8 cellular contexts compared by ENCODE assay signal in the genomic region with DNA sequence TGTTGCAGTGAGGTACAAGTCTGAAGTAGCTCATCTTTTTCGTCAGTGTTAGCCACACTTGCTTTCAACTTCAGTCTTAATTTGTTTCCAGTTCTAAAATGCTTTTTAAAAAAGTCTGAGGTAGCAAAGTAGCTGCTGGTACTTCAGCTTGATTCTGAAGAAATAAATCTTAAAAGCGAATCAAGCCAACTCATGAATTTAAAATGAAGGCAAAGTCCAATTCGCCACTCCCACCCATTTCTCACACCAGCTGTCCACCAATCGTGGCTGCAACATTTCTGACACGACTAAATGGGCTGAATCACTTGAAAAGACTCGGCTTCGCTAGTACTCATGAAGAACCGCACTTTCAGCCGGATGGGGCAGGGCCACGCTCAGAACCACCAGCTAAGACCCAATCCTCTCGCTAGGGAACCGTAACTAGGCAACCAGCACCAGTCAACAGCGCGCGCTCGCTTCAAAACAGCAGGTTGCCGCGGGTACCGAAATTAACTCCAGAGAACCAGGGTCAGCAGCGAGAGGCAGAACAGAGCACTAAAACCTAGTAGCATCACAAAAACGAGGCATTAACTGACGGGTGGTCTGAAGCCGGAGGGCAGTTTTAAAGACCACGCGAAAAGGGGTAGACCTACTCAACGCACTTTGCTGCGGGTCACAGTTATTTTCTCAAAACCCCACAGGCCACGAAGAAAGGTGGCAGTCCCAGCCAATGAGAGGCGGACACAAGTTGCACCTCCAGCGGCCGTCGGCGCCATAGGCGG. TPM values are rescaled to one million over a fixed set of nuclear protein-coding genes. Genes with fewer than 3 reads are reported as not detected.
DNase-seq lines count a peak whose midpoint lies in the region; ATAC-seq and TF ChIP-seq lines count a peak whose summit lies in the region.

No MANE protein-coding gene starts in this region.

- DNase-seq in SKM-1 treated with dmso at 0.1 percent for 144 hours (lab: John Stamatoyannopoulos, UW; ENCODE audit: unreplicated experiment) (peak; percentile 24), SKM-1 (lab: John Stamatoyannopoulos, UW; ENCODE audit: unreplicated experiment) (no peak), NCI-H510A (lab: John Stamatoyannopoulos, UW) (peak; percentile 24), right lobe of liver (peak; percentile 79 to 84 (median 83))
- peak; percentile 89 for DNase-seq in activated CD8-positive, alpha-beta T cell treated with anti-CD3 and anti-CD28 coated beads for 36 hours
- DNase-seq in stimulated activated CD4-positive, alpha-beta T cell treated with anti-CD3 and anti-CD28 coated beads, Interleukin-4, amount 100 ng/mL, for 4 hours: peak; percentile 67 to 84

- peak overlapping the region; percentile 99 for H3K27ac ChIP-seq in duodenal mucosa (ENCODE audit: low read depth, low read length)
- H3K27ac ChIP-seq in right lobe of liver: peak overlapping the region; percentile 99 to 100 (median 100)

- H3K27me3 ChIP-seq in duodenal mucosa (ENCODE audit: control insufficient read depth in 1 of 2, insufficient read depth in 2 of 2, low read length in 2 of 2) (no peaks in the 10 kb centered on the region), right lobe of liver (no peaks in the 10 kb centered on the region)

- no peaks in the 10 kb centered on the region for H3K27me3 Mint-ChIP-seq in activated CD8-positive, alpha-beta T cell treated with anti-CD3 and anti-CD28 coated beads for 36 hours

- H3K4me3 ChIP-seq in duodenal mucosa (ENCODE audit: low read depth in 1 of 2, low read length in 2 of 2): peak overlapping the region; percentile 96 to 99
- peak overlapping the region; percentile 83 to 98 (median 91) for H3K4me3 ChIP-seq in right lobe of liver

- peaks cover 45% of the 10 kb centered on the region for H3K36me3 Mint-ChIP-seq in activated CD8-positive, alpha-beta T cell treated with anti-CD3 and anti-CD28 coated beads for 36 hours (ENCODE audit: low read depth)

- H3K36me3 ChIP-seq in duodenal mucosa (ENCODE audit: control insufficient read depth in 1 of 2, insufficient read depth in 2 of 2, low read length in 2 of 2) (no peaks in the 10 kb centered on the region), right lobe of liver (no peaks in the 10 kb centered on the region)

- CTCF ChIA-PET in activated CD8-positive, alpha-beta T cell treated with anti-CD3 and anti-CD28 coated beads for 36 hours (lab: Charles Lee): interaction anchor here (1.1 to 1.7 kb wide), 5 partner anchors 12 to 503 kb away, joined by 3 to 6 read pairs (median 4); partner anchors contain the start of gene MAP3K5

- peak; percentile 40 for TF ChIP-seq CTCF in activated CD8-positive, alpha-beta T cell treated with anti-CD3 and anti-CD28 coated beads for 36 hours (IDR thresholded peaks at IDR 0.05)
- TF ChIP-seq CTCF in right lobe of liver (IDR thresholded peaks at IDR 0.05): peak in 2 of 4 donors; percentile 24 to 26

- POLR2A ChIA-PET in activated CD8-positive, alpha-beta T cell treated with anti-CD3 and anti-CD28 coated beads for 36 hours (lab: Charles Lee): interaction anchor here (0.6 to 6.5 kb wide), 17 partner anchors 8 to 1628 kb away, joined by 3 to 88 read pairs (median 5); partner anchors contain the start of genes AHI1, MAP3K5, MTFR2 and MYB

- H3K9me3 Mint-ChIP-seq in activated CD8-positive, alpha-beta T cell treated with anti-CD3 and anti-CD28 coated beads for 36 hours: no peaks in the 10 kb centered on the region

- peak; percentile 44 for ATAC-seq in HG03135 (IDR thresholded peaks at IDR 0.05; ENCODE audit: unreplicated experiment)
- peak; percentile 53 for ATAC-seq in activated CD8-positive, alpha-beta T cell treated with anti-CD3 and anti-CD28 coated beads for 36 hours
- peak; percentile 47 to 62 (median 59) for ATAC-seq in right lobe of liver

- H3K4me3 Mint-ChIP-seq in activated CD8-positive, alpha-beta T cell treated with anti-CD3 and anti-CD28 coated beads for 36 hours: peak overlapping the region; percentile 91

- H3K4me1 ChIP-seq in duodenal mucosa (ENCODE audit: control insufficient read depth in 1 of 2, insufficient read depth in 2 of 2, low read length in 2 of 2): peaks cover 36 to 42% of the 10 kb centered on the region in 2 donors
- peaks cover 0 to 45% (median 8%) of the 10 kb centered on the region in 4 donors for H3K4me1 ChIP-seq in right lobe of liver

- intact Hi-C loops in activated CD8-positive, alpha-beta T cell treated with anti-CD3 and anti-CD28 coated beads for 36 hours (cut with micrococcal nuclease): loop anchor here (5.0 kb wide), 1 partner anchor 36 kb away; the partner anchor contains the start of gene MTFR2
- intact Hi-C loops in right lobe of liver (cut with DNase I): no loop called here

- H3K4me1 Mint-ChIP-seq in activated CD8-positive, alpha-beta T cell treated with anti-CD3 and anti-CD28 coated beads for 36 hours (ENCODE audit: low read depth): peaks cover 46% of the 10 kb centered on the region

- peak; percentile 23 for TF ChIP-seq POLR2A in right lobe of liver (IDR thresholded peaks at IDR 0.05)

- H3K9me3 ChIP-seq in duodenal mucosa (ENCODE audit: control insufficient read depth in 1 of 2, low read length in 2 of 2): no peaks in the 10 kb centered on the region
- H3K9me3 ChIP-seq in right lobe of liver: no peaks in the 10 kb centered on the region

- under 1% methylated on average over 33 of the region's 34 CpGs for WGBS in right lobe of liver (ENCODE audit: insufficient coverage, low coverage, low lambda C conversion rate, missing lambda C conversion rate)

- H3K9ac ChIP-seq in duodenal mucosa (ENCODE audit: low read depth in 1 of 2, low read length in 2 of 2): peak overlapping the region; percentile 99 to 100

- H3K27ac Mint-ChIP-seq in activated CD8-positive, alpha-beta T cell treated with anti-CD3 and anti-CD28 coated beads for 36 hours: peak overlapping the region; percentile 100

RNA-seq across cellular contexts. Expression of gene BCLAF1, which starts 0.9 kb away (rescaled TPM):
- 100 to 1,000 TPM; 128 to 137 TPM for total RNA-seq in activated CD8-positive, alpha-beta T cell treated with anti-CD3 and anti-CD28 coated beads for 36 hours
- 10 to 100 TPM; 30.5 to 57.2 (median 40.6) TPM for total RNA-seq in right lobe of liver

RNA-seq across cellular contexts. Expression of gene MTFR2, which starts 38.6 kb away (rescaled TPM):
- total RNA-seq in activated CD8-positive, alpha-beta T cell treated with anti-CD3 and anti-CD28 coated beads for 36 hours: 10 to 100 TPM; 20.9 to 23.9 TPM
- under 1 TPM in 4 of 6 experiments, not detected in 2; 0.12 to 0.68 (median 0.45) TPM for total RNA-seq in right lobe of liver

Comparison
In these comparisons a context has a peak if more than half of its experiments do, and no peak if none do; other contexts are left out.
1. RNA of gene MTFR2, which starts 38.6 kb away (total RNA-seq): 20.9 to 23.9 TPM in activated CD8-positive, alpha-beta T cell treated with anti-CD3 and anti-CD28 coated beads for 36 hours; 0.12 to 0.68 TPM in right lobe of liver; every median in the first group is over 10 times any median in the second.
2. Peak in every context shown above with its lines, with median percentiles within 50 percentile points of each other: ATAC-seq.